Comparison of ENCODE assay signal across 25 cellular contexts in the genomic region with DNA sequence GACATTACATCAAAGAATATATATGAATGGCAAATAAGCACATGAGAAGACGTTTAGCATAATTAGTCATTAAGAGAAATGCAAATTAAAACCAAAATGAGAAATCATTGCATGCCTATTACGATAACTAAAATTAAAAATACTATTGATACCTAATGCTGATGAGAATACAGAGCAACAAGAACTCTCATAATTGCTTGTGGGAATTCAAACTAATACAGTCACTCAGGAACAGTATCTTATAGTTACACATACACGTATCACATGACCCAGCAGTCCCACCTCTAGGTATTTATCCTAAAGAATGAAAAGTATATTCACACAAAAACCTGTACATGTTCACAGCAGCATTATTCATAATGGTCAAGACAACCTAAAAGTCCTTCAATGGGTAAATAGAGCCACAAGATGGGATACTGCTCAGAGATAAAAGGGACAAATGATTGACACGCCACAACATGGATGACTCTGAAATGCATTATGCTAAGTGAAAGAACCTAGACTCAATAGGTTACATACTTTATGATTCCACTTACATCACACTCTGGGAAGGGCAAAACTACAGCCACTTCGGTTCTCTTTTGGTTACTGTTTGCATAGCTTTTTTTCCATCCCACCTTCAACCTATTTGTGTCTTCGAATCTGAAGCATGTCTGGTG. TPM values are rescaled to one million over a fixed set of nuclear protein-coding genes. Genes with fewer than 3 reads are reported as not detected.
DNase-seq lines count a peak whose midpoint lies in the region; ATAC-seq, FAIRE-seq and TF ChIP-seq lines count a peak whose summit lies in the region.
"Had no signal": no experiment of that assay in that cellular context is flagged by ENCODE, and none has a peak within 500 bp of the region (broad histone marks: within the 10 kb centered on the region; RNA-seq: fewer than 3 reads in every experiment).

No MANE protein-coding gene starts in this region.

- in situ Hi-C loops in GM12878 (cut with MboI) (no loop called here), transverse colon (cut with MboI; ENCODE audit: low pct_ligation_motif_present in 1 of 4, low pct_unique_long_range_greater_than_20kb in 1 of 4, low sequenced_read_pairs in 3 of 4) (no loop called here)

- peaks cover 0 to 10% (median 0%) of the 10 kb centered on the region in 11 donors for H3K9me3 Mint-ChIP-seq in naive thymus-derived CD4-positive, alpha-beta T cell
- H3K9me3 Mint-ChIP-seq: CD4-positive, alpha-beta T cell; CD8-positive, alpha-beta memory T cell had no signal

- SMC1A ChIA-PET in GM12878 (lab: Charles Lee; ENCODE audit: uncharacterized antibody, unreplicated experiment), result no interaction called here

- no peaks in the 10 kb centered on the region for H4K20me1 ChIP-seq in GM12878 (ENCODE audit: control insufficient read depth, insufficient read depth)
- H4K20me1 ChIP-seq: BLaER1 treated with 17β-estradiol and CSF1 and Interleukin-3, amounts not matched to agents 10 nM and 100 nM had no signal

- H3K4me3 ChIP-seq in GM12878, result no peak overlapping the region
- no peak overlapping the region for H3K4me3 ChIP-seq in transverse colon
- H3K4me3 ChIP-seq in naive thymus-derived CD4-positive, alpha-beta T cell (ENCODE audit: low read length), result no peak overlapping the region
- H3K4me3 ChIP-seq: BLaER1 treated with 17β-estradiol and CSF1 and Interleukin-3, amounts not matched to agents 10 nM and 100 nM; HAP-1 had no signal

- no peak overlapping the region for H3K4me3 Mint-ChIP-seq in naive thymus-derived CD4-positive, alpha-beta T cell
- H3K4me3 Mint-ChIP-seq: CD14-positive monocyte; CD4-positive, alpha-beta T cell; CD8-positive, alpha-beta memory T cell had no signal

- peaks cover 0 to 2% (median 0%) of the 10 kb centered on the region in 7 donors for H3K4me1 Mint-ChIP-seq in naive thymus-derived CD4-positive, alpha-beta T cell
- H3K4me1 Mint-ChIP-seq: CD8-positive, alpha-beta memory T cell had no signal

- H3K27me3 ChIP-seq in GM12878 (replicated peaks in 1 of 2; ENCODE audit: control insufficient read depth in 2 of 2, insufficient read depth in 2 of 2, low read length in 1 of 2) (peaks cover 0 to 10% of the 10 kb centered on the region in 2 experiments; a peak in 2 of 4 replicates), transverse colon (peaks cover 25% of the 10 kb centered on the region)
- H3K27me3 ChIP-seq in naive thymus-derived CD4-positive, alpha-beta T cell (ENCODE audit: control insufficient read depth in 2 of 2, insufficient read depth in 2 of 2, low read length in 2 of 2), result no peaks in the 10 kb centered on the region
- H3K27me3 ChIP-seq: BLaER1 treated with 17β-estradiol and CSF1 and Interleukin-3, amounts not matched to agents 10 nM and 100 nM had no signal

- intact Hi-C loops in GM12878 (cut with micrococcal nuclease; ENCODE audit: unreplicated experiment), result no loop called here
- intact Hi-C loops in transverse colon (cut with DNase I; ENCODE audit: low total_unique reads), result no loop called here
- intact Hi-C loops in naive thymus-derived CD4-positive, alpha-beta T cell (cut with micrococcal nuclease), result no loop called here

- no peaks in the 10 kb centered on the region for H3K36me3 ChIP-seq in GM12878 (ENCODE audit: control insufficient read depth in 2 of 2, insufficient read depth in 2 of 2, low read length in 1 of 2)
- no peaks in the 10 kb centered on the region for H3K36me3 ChIP-seq in transverse colon
- no peaks in the 10 kb centered on the region for H3K36me3 ChIP-seq in naive thymus-derived CD4-positive, alpha-beta T cell (ENCODE audit: control insufficient read depth in 2 of 3, insufficient read depth in 3 of 3, low read length in 3 of 3)
- H3K36me3 ChIP-seq: BE2C; BLaER1 treated with 17β-estradiol and CSF1 and Interleukin-3, amounts not matched to agents 10 nM and 100 nM; HAP-1 had no signal

- no peak for TF ChIP-seq RAD21 in GM12878 (IDR thresholded peaks at IDR 0.05; ENCODE audit: insufficient read depth, low read depth, low read length)

- WGBS in GM12878 (ENCODE audit: insufficient coverage, insufficient replicate concordance, low lambda C conversion rate, missing lambda C conversion rate), result 18% methylated on average over 6 of the region's 6 CpGs
- WGBS in transverse colon (ENCODE audit: low coverage in 1 of 2), 2 donors, result 59 to 70% methylated on average over 6 of the region's 6 CpGs

- RAD21 ChIA-PET in GM12878 (lab: Charles Lee; ENCODE audit: unreplicated experiment), result no interaction called here

- no peak overlapping the region for H3K27ac Mint-ChIP-seq in naive thymus-derived CD4-positive, alpha-beta T cell
- H3K27ac Mint-ChIP-seq: CD14-positive monocyte; CD4-positive, alpha-beta T cell; CD8-positive, alpha-beta memory T cell had no signal

- no peak overlapping the region for H3K4me2 ChIP-seq in GM12878 (ENCODE audit: control insufficient read depth, insufficient read depth)
- H3K4me2 ChIP-seq: BLaER1 treated with 17β-estradiol and CSF1 and Interleukin-3, amounts not matched to agents 10 nM and 100 nM had no signal

- peaks cover 0 to 37% (median 5%) of the 10 kb centered on the region in 5 donors for H3K27me3 Mint-ChIP-seq in naive thymus-derived CD4-positive, alpha-beta T cell

- DNase-seq in activated CD4-positive, CD25-positive, alpha-beta regulatory T cell (lab: John Stamatoyannopoulos, UW), result no peak
- DNase-seq in HEK293T (ENCODE audit: extremely low spot score), result no peak
- no peak for DNase-seq in GM12878 (ENCODE audit: low read depth, low spot score)
- DNase-seq in transverse colon, result no peak
- no peak for DNase-seq in naive thymus-derived CD4-positive, alpha-beta T cell
- DNase-seq: ACHN; AML-193; BE2C; CD4-positive, alpha-beta T cell; CD8-positive, alpha-beta memory T cell; DMS 273 treated with DMSO at 0.1 percent for 48 hours; DMS79; EL; GDM1; GOT3 had no signal

- peak; percentile 58 to 74 for ATAC-seq in activated CD4-positive, CD25-positive, alpha-beta regulatory T cell treated with anti-CD3 and anti-CD28 coated beads, Interleukin-2, amount 50 U/mL, for 24 hours
- no peak for ATAC-seq in GM12878
- no peak for ATAC-seq in naive thymus-derived CD4-positive, alpha-beta T cell

- TF ChIP-seq EP300 in GM12878 (IDR thresholded peaks at IDR 0.05; ENCODE audit: borderline replicate concordance in 1 of 2, control insufficient read depth in 1 of 2, low read depth in 2 of 2, low read length in 2 of 2) (no peak), transverse colon (IDR thresholded peaks at IDR 0.05; ENCODE audit: low read depth) (no peak)

- H3K36me3 Mint-ChIP-seq in naive thymus-derived CD4-positive, alpha-beta T cell, result no peaks in the 10 kb centered on the region
- H3K36me3 Mint-ChIP-seq: CD14-positive monocyte; CD8-positive, alpha-beta memory T cell had no signal

- H3K27ac ChIP-seq in GM12878 (ENCODE audit: control insufficient read depth, insufficient read depth) (no peak overlapping the region), transverse colon (no peak overlapping the region)
- H3K27ac ChIP-seq in naive thymus-derived CD4-positive, alpha-beta T cell (ENCODE audit: low read depth, low read length), result no peak overlapping the region
- H3K27ac ChIP-seq: 22Rv1; BLaER1 treated with 17β-estradiol and CSF1 and Interleukin-3, amounts not matched to agents 10 nM and 100 nM had no signal

- POLR2A ChIA-PET in HEK293T (lab: Yijun Ruan, JAX), result no interaction called here
- POLR2A ChIA-PET in GM12878 (lab: Charles Lee), result no interaction called here
- POLR2A ChIA-PET in naive thymus-derived CD4-positive, alpha-beta T cell (lab: Charles Lee), result no interaction called here

- no peaks in the 10 kb centered on the region for H3K79me2 ChIP-seq in GM12878 (ENCODE audit: control insufficient read depth, insufficient read depth, low read length)

- H3K9ac ChIP-seq in GM12878 (ENCODE audit: control insufficient read depth, insufficient read depth, low read length), result no peak overlapping the region
- H3K9ac ChIP-seq: BLaER1 treated with 17β-estradiol and CSF1 and Interleukin-3, amounts not matched to agents 10 nM and 100 nM had no signal

- BruUV-seq in GM12878 (replicated peaks; lab: Mats Ljungman, UMichigan), result no TSS peak

- H3K9me3 ChIP-seq in GM12878 (replicated peaks; ENCODE audit: control insufficient read depth, insufficient read depth, low read length) (no peaks in the 10 kb centered on the region), transverse colon (no peaks in the 10 kb centered on the region)
- no peaks in the 10 kb centered on the region for H3K9me3 ChIP-seq in naive thymus-derived CD4-positive, alpha-beta T cell (ENCODE audit: control insufficient read depth in 2 of 3, low read length in 3 of 3)
- H3K9me3 ChIP-seq: BE2C; BLaER1 treated with 17β-estradiol and CSF1 and Interleukin-3, amounts not matched to agents 10 nM and 100 nM; HAP-1 had no signal

- TF ChIP-seq CTCF in GM12878 (IDR thresholded peaks at IDR 0.05 in 2 of 3, conservative IDR thresholded peaks at IDR 0.05 in 1 of 3; ENCODE audit: control insufficient read depth in 2 of 3, extremely low read depth in 1 of 3, insufficient read depth in 1 of 3, low read depth in 3 of 3, low read length in 3 of 3), result no peak
- no peak for TF ChIP-seq CTCF in transverse colon (IDR thresholded peaks at IDR 0.05)

- no peak for TF ChIP-seq POLR2A in GM12878 (IDR thresholded peaks at IDR 0.05; ENCODE audit: low read depth, low read length)
- no peak for TF ChIP-seq POLR2A in transverse colon (IDR thresholded peaks at IDR 0.05)

- H3K4me1 ChIP-seq in GM12878 (ENCODE audit: control insufficient read depth, insufficient read depth, low read length) (no peaks in the 10 kb centered on the region), transverse colon (no peaks in the 10 kb centered on the region)
- H3K4me1 ChIP-seq in naive thymus-derived CD4-positive, alpha-beta T cell (ENCODE audit: control insufficient read depth in 2 of 2, insufficient read depth in 2 of 2, low read length in 2 of 2), result no peaks in the 10 kb centered on the region
- H3K4me1 ChIP-seq: BE2C, HAP-1 had no signal

- CTCF ChIA-PET in HEK293T (lab: Yijun Ruan, JAX), result no interaction called here
- CTCF ChIA-PET in GM12878 (lab: Yijun Ruan, JAX), result no interaction called here
- CTCF ChIA-PET in naive thymus-derived CD4-positive, alpha-beta T cell (lab: Charles Lee), result no interaction called here

- H2AFZ ChIP-seq in GM12878 (ENCODE audit: control insufficient read depth, low read depth, low read length), result no peak overlapping the region

- no peak for FAIRE-seq in GM12878 (lab: Jason Lieb, UNC)
- FAIRE-seq: A204.1, D721Med, GM12891, GM18507, H54 had no signal

RNA-seq across cellular contexts. Expression of gene CPXM1, which starts 16.4 kb away (rescaled TPM):
- not detected in 2 replicates for total RNA-seq in GM12878 (2013; cell fraction: nucleolus; rRNA removed)
- total RNA-seq in GM12878 (2014; rRNA removed) (0.62 and 0.71 TPM in 2 replicates), GM12878 (2014; rRNA removed; fragmentation: Illumina TruSeq; extraction: Trizol) (0.22 and 0.23 TPM in 2 replicates), GM12878 (2021) (0.90 and 1.1 TPM in 2 replicates), transverse colon (1 to 10 TPM in 2 of 4 donors, under 1 TPM in 2; 0.80 to 2.6 (median 1.0) TPM)
- polyA plus RNA-seq in GM12878 (2011; ENCODE audit: low read depth), result not detected
- polyA plus RNA-seq in GM12878 (2011; rRNA removed) (1.9 and 3.9 TPM in 2 replicates), GM12878 (2014; fragmentation: Illumina TruSeq; extraction: Trizol) (0.28 TPM in 1 of 2 replicates, not detected in the other), GM12878 (2014; fragmentation: Nextera tagmentation; extraction: Ambion mirVana) (not detected), GM12878 (2014; rRNA removed) (0.54 and 0.91 TPM in 2 replicates), GM12878 (2016; fragmentation: Nextera tagmentation; extraction: Ambion mirVana) (under 1 TPM; 0.63 to 0.78 TPM)
- polyA plus RNA-seq in GM12878 (2011; cell fraction: cytosol; rRNA removed), result 6.2 and 7.4 TPM in 2 replicates
- 26.8 and 28.8 TPM in 2 replicates for polyA plus RNA-seq in GM12878 (2011; cell fraction: nucleus; rRNA removed)
- polyA plus RNA-seq in GM12878 (2012), result 0.18 and 0.53 TPM in 2 replicates
- 4.3 and 5.9 TPM in 2 replicates for polyA minus RNA-seq in GM12878 (2011; rRNA and poly(A)+ RNA removed)
- polyA minus RNA-seq in GM12878 (2011; cell fraction: cytosol; rRNA and poly(A)+ RNA removed), result 1.6 and 1.9 TPM in 2 replicates
- 2.1 and 3.2 TPM in 2 replicates for polyA minus RNA-seq in GM12878 (2011; cell fraction: nucleus; rRNA and poly(A)+ RNA removed)
- 1 to 10 TPM in 2 of 5 experiments, under 1 TPM in 3; 0.19 to 1.8 (median 0.32) TPM for total RNA-seq in naive thymus-derived CD4-positive, alpha-beta T cell
- under 1 TPM in 1 of 2 donors, not detected in 1; 0.12 TPM for polyA plus RNA-seq in naive thymus-derived CD4-positive, alpha-beta T cell
- total RNA-seq: CD4-positive, alpha-beta T cell had no signal
- polyA plus RNA-seq: CD14-positive monocyte; CD8-positive, alpha-beta memory T cell had no signal

RNA-seq across cellular contexts. Expression of gene C20orf141, which starts 30.8 kb away (rescaled TPM):
- not detected in 2 replicates for total RNA-seq in GM12878 (2013; cell fraction: nucleolus; rRNA removed)
- not detected in 2 replicates for total RNA-seq in GM12878 (2014; rRNA removed)
- not detected in 2 replicates for total RNA-seq in GM12878 (2014; rRNA removed; fragmentation: Illumina TruSeq; extraction: Trizol)
- not detected in 2 replicates for total RNA-seq in GM12878 (2021)
- not detected for polyA plus RNA-seq in GM12878 (2011; ENCODE audit: low read depth)
- polyA plus RNA-seq in GM12878 (2011; rRNA removed), result not detected in 2 replicates
- not detected in 2 replicates for polyA plus RNA-seq in GM12878 (2011; cell fraction: cytosol; rRNA removed)
- not detected in 2 replicates for polyA plus RNA-seq in GM12878 (2011; cell fraction: nucleus; rRNA removed)
- not detected in 2 replicates for polyA plus RNA-seq in GM12878 (2012)
- not detected in 2 replicates for polyA plus RNA-seq in GM12878 (2014; fragmentation: Illumina TruSeq; extraction: Trizol)
- not detected for polyA plus RNA-seq in GM12878 (2014; fragmentation: Nextera tagmentation; extraction: Ambion mirVana)
- polyA plus RNA-seq in GM12878 (2014; rRNA removed), result not detected in 2 replicates
- polyA plus RNA-seq in GM12878 (2016; fragmentation: Nextera tagmentation; extraction: Ambion mirVana), result not detected
- not detected in 2 replicates for polyA minus RNA-seq in GM12878 (2011; rRNA and poly(A)+ RNA removed)
- not detected in 2 replicates for polyA minus RNA-seq in GM12878 (2011; cell fraction: cytosol; rRNA and poly(A)+ RNA removed)
- not detected in 2 replicates for polyA minus RNA-seq in GM12878 (2011; cell fraction: nucleus; rRNA and poly(A)+ RNA removed)
- not detected for total RNA-seq in transverse colon
- total RNA-seq in naive thymus-derived CD4-positive, alpha-beta T cell, result not detected
- not detected for polyA plus RNA-seq in naive thymus-derived CD4-positive, alpha-beta T cell
- total RNA-seq: CD4-positive, alpha-beta T cell; CD8-positive, alpha-beta memory T cell had no signal
- polyA plus RNA-seq: CD14-positive monocyte; CD8-positive, alpha-beta memory T cell had no signal

RNA-seq across cellular contexts. Expression of gene TMEM239, which starts 32.1 kb away (rescaled TPM):
- not detected in 2 replicates for total RNA-seq in GM12878 (2013; cell fraction: nucleolus; rRNA removed)
- not detected in 2 replicates for total RNA-seq in GM12878 (2014; rRNA removed)
- total RNA-seq in GM12878 (2014; rRNA removed; fragmentation: Illumina TruSeq; extraction: Trizol), result not detected in 2 replicates
- not detected in 2 replicates for total RNA-seq in GM12878 (2021)
- polyA plus RNA-seq in GM12878 (2011; ENCODE audit: low read depth), result not detected
- polyA plus RNA-seq in GM12878 (2011; rRNA removed), result not detected in 2 replicates
- not detected in 2 replicates for polyA plus RNA-seq in GM12878 (2011; cell fraction: cytosol; rRNA removed)
- polyA plus RNA-seq in GM12878 (2011; cell fraction: nucleus; rRNA removed), result not detected in 2 replicates
- polyA plus RNA-seq in GM12878 (2012), result not detected in 2 replicates
- not detected in 2 replicates for polyA plus RNA-seq in GM12878 (2014; fragmentation: Illumina TruSeq; extraction: Trizol)
- polyA plus RNA-seq in GM12878 (2014; fragmentation: Nextera tagmentation; extraction: Ambion mirVana), result not detected
- not detected in 2 replicates for polyA plus RNA-seq in GM12878 (2014; rRNA removed)
- not detected for polyA plus RNA-seq in GM12878 (2016; fragmentation: Nextera tagmentation; extraction: Ambion mirVana)
- not detected in 2 replicates for polyA minus RNA-seq in GM12878 (2011; rRNA and poly(A)+ RNA removed)
- not detected in 2 replicates for polyA minus RNA-seq in GM12878 (2011; cell fraction: cytosol; rRNA and poly(A)+ RNA removed)
- polyA minus RNA-seq in GM12878 (2011; cell fraction: nucleus; rRNA and poly(A)+ RNA removed), result not detected in 2 replicates
- total RNA-seq in transverse colon, result not detected
- not detected for total RNA-seq in naive thymus-derived CD4-positive, alpha-beta T cell
- polyA plus RNA-seq in naive thymus-derived CD4-positive, alpha-beta T cell, result not detected
- total RNA-seq: CD4-positive, alpha-beta T cell; CD8-positive, alpha-beta memory T cell had no signal
- polyA plus RNA-seq: CD14-positive monocyte; CD8-positive, alpha-beta memory T cell had no signal

RNA-seq across cellular contexts. Expression of gene PCED1A, which starts 56.4 kb away (rescaled TPM):
- 46.9 and 56.1 TPM in 2 replicates for total RNA-seq in GM12878 (2013; cell fraction: nucleolus; rRNA removed)
- total RNA-seq in GM12878 (2014; rRNA removed), result 16.0 and 17.8 TPM in 2 replicates
- total RNA-seq in GM12878 (2014; rRNA removed; fragmentation: Illumina TruSeq; extraction: Trizol), result 9.1 and 9.5 TPM in 2 replicates
- 24.0 and 28.6 TPM in 2 replicates for total RNA-seq in GM12878 (2021)
- 11.6 TPM for polyA plus RNA-seq in GM12878 (2011; ENCODE audit: low read depth)
- 9.1 and 18.8 TPM in 2 replicates for polyA plus RNA-seq in GM12878 (2011; rRNA removed)
- 20.9 and 28.3 TPM in 2 replicates for polyA plus RNA-seq in GM12878 (2011; cell fraction: cytosol; rRNA removed)
- polyA plus RNA-seq in GM12878 (2011; cell fraction: nucleus; rRNA removed), result 114 and 156 TPM in 2 replicates
- 30.4 and 31.3 TPM in 2 replicates for polyA plus RNA-seq in GM12878 (2012)
- 3.9 and 11.3 TPM in 2 replicates for polyA plus RNA-seq in GM12878 (2014; fragmentation: Illumina TruSeq; extraction: Trizol)
- 10 to 100 TPM in 1 of 2 experiments, 1 to 10 TPM in 1; 4.5 to 12.7 TPM for polyA plus RNA-seq in GM12878 (2014; fragmentation: Nextera tagmentation; extraction: Ambion mirVana)
- polyA plus RNA-seq in GM12878 (2014; rRNA removed), result 30.9 and 33.7 TPM in 2 replicates
- 10 to 100 TPM in 1 of 2 experiments, 1 to 10 TPM in 1; 7.0 to 11.2 TPM for polyA plus RNA-seq in GM12878 (2016; fragmentation: Nextera tagmentation; extraction: Ambion mirVana)
- polyA minus RNA-seq in GM12878 (2011; rRNA and poly(A)+ RNA removed), result 4.1 and 6.3 TPM in 2 replicates
- 6.7 and 10.7 TPM in 2 replicates for polyA minus RNA-seq in GM12878 (2011; cell fraction: cytosol; rRNA and poly(A)+ RNA removed)
- 16.2 and 19.4 TPM in 2 replicates for polyA minus RNA-seq in GM12878 (2011; cell fraction: nucleus; rRNA and poly(A)+ RNA removed)
- 10 to 100 TPM; 15.5 to 85.7 (median 36.6) TPM for total RNA-seq in transverse colon
- 100 to 1,000 TPM in 1 of 5 experiments, 10 to 100 TPM in 4; 27.8 to 105 (median 72.5) TPM for total RNA-seq in naive thymus-derived CD4-positive, alpha-beta T cell
- polyA plus RNA-seq in naive thymus-derived CD4-positive, alpha-beta T cell, result 10 to 100 TPM; 23.6 to 27.3 TPM

RNA-seq across cellular contexts. Expression of gene VPS16, which starts 56.5 kb away (rescaled TPM):
- 24.4 and 24.7 TPM in 2 replicates for total RNA-seq in GM12878 (2013; cell fraction: nucleolus; rRNA removed)
- 26.6 and 27.2 TPM in 2 replicates for total RNA-seq in GM12878 (2014; rRNA removed)
- total RNA-seq in GM12878 (2014; rRNA removed; fragmentation: Illumina TruSeq; extraction: Trizol), result 16.1 and 16.8 TPM in 2 replicates
- total RNA-seq in GM12878 (2021), result 35.9 and 37.5 TPM in 2 replicates
- polyA plus RNA-seq in GM12878 (2011; ENCODE audit: low read depth), result 15.1 TPM
- 15.6 and 29.9 TPM in 2 replicates for polyA plus RNA-seq in GM12878 (2011; rRNA removed)
- 32.6 and 42.1 TPM in 2 replicates for polyA plus RNA-seq in GM12878 (2011; cell fraction: cytosol; rRNA removed)
- polyA plus RNA-seq in GM12878 (2011; cell fraction: nucleus; rRNA removed), result 161 and 180 TPM in 2 replicates
- polyA plus RNA-seq in GM12878 (2012), result 22.8 and 23.0 TPM in 2 replicates
- polyA plus RNA-seq in GM12878 (2014; fragmentation: Illumina TruSeq; extraction: Trizol), result 9.5 and 18.1 TPM in 2 replicates
- polyA plus RNA-seq in GM12878 (2014; fragmentation: Nextera tagmentation; extraction: Ambion mirVana), result 10 to 100 TPM in 1 of 2 experiments, 1 to 10 TPM in 1; 8.4 to 19.4 TPM
- polyA plus RNA-seq in GM12878 (2014; rRNA removed), result 31.8 and 34.3 TPM in 2 replicates
- polyA plus RNA-seq in GM12878 (2016; fragmentation: Nextera tagmentation; extraction: Ambion mirVana), result 10 to 100 TPM; 26.3 to 26.5 TPM
- polyA minus RNA-seq in GM12878 (2011; rRNA and poly(A)+ RNA removed), result 31.6 and 44.2 TPM in 2 replicates
- 14.2 and 15.5 TPM in 2 replicates for polyA minus RNA-seq in GM12878 (2011; cell fraction: cytosol; rRNA and poly(A)+ RNA removed)
- polyA minus RNA-seq in GM12878 (2011; cell fraction: nucleus; rRNA and poly(A)+ RNA removed), result 34.2 and 39.6 TPM in 2 replicates
- total RNA-seq in transverse colon, result 10 to 100 TPM; 29.2 to 42.2 (median 36.7) TPM
- total RNA-seq in naive thymus-derived CD4-positive, alpha-beta T cell, result 10 to 100 TPM; 45.5 to 62.4 (median 56.1) TPM
- polyA plus RNA-seq in naive thymus-derived CD4-positive, alpha-beta T cell, result 10 to 100 TPM; 25.0 to 43.3 TPM

Comparison
In these comparisons a context has a peak if more than half of its experiments do, and no peak if none do; other contexts are left out.
1. ATAC-seq: peak in activated CD4-positive, CD25-positive, alpha-beta regulatory T cell treated with anti-CD3 and anti-CD28 coated beads, Interleukin-2, amount 50 U/mL, for 24 hours (2 of 2); none in GM12878 (single experiment) and naive thymus-derived CD4-positive, alpha-beta T cell (single experiment).